20 cellular contexts compared by ENCODE assay signal in the genomic region with DNA sequence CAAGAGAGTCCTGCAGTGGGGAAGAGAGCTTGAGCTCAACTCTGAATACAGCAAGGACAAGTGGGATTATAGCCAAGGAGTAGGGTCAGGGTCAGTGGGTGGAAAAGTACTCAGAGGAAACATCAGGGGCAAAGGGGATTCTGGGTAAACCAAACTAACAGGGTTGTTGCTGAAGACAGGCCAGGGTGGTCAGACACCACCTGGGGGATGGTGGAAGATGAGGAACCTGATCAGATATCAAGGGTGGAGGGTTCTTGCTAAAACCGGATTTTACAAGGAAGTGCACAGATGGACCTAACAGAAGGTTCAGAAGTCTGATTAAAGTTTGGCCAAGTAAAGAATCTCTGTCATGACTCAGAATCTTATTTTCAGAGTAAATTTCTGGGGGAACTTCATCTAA.
"Had no signal": no experiment of that assay in that cellular context is flagged by ENCODE, and none has a peak within 500 bp of the region (broad histone marks: within the 10 kb centered on the region; RNA-seq: fewer than 3 reads in every experiment).

No MANE protein-coding gene starts in this region.

- H3K4me2 ChIP-seq: hepatocyte had no signal

- ATAC-seq: activated naive CD4-positive, alpha-beta T cell treated with anti-CD3 and anti-CD28 coated beads, Interleukin-2, amount 50 U/mL, for 72 hours; left cardiac atrium had no signal

- H3K36me3 Mint-ChIP-seq: activated naive CD4-positive, alpha-beta T cell treated with anti-CD3 and anti-CD28 coated beads, Interleukin-2, amount 50 U/mL, for 72 hours had no signal

- H3K4me3 ChIP-seq: adrenal gland, esophagus squamous epithelium, hepatocyte, lung, thyroid gland had no signal

- H3K9me3 ChIP-seq: adrenal gland, esophagus squamous epithelium, thyroid gland had no signal

- H3K9me3 Mint-ChIP-seq: activated naive CD4-positive, alpha-beta T cell treated with anti-CD3 and anti-CD28 coated beads, Interleukin-2, amount 50 U/mL, for 72 hours; activated T-helper 1 cell treated with anti-CD3 and anti-CD28 coated beads, Interleukin-12 subunit alpha, Interleukin-12 subunit beta, Interleukin-2, Interleukin-4 antibody, amounts not matched to agents 30 ng/mL and 10 ng/mL and 1 ng/mL, durations not matched to agents 14 hours and 24 hours and 36 hours; dendritic cell treated with granulocyte-macrophage colony-stimulating factor and Interleukin-4, amounts not matched to agents 40 ng/mL and 50 ng/mL, for 4 days; mesothelial cell of epicardium; nephron had no signal

- H3K36me3 ChIP-seq: adrenal gland, thyroid gland had no signal

- H3K4me1 ChIP-seq: esophagus squamous epithelium, thyroid gland had no signal

- H3K27me3 Mint-ChIP-seq: dendritic cell treated with granulocyte-macrophage colony-stimulating factor and Interleukin-4, amounts not matched to agents 40 ng/mL and 50 ng/mL, for 4 days had no signal

- H3K4me3 Mint-ChIP-seq: activated T-helper 1 cell treated with anti-CD3 and anti-CD28 coated beads, Interleukin-12 subunit alpha, Interleukin-12 subunit beta, Interleukin-2, Interleukin-4 antibody, amounts not matched to agents 30 ng/mL and 10 ng/mL and 1 ng/mL, durations not matched to agents 14 hours and 24 hours and 36 hours; dendritic cell treated with granulocyte-macrophage colony-stimulating factor and Interleukin-4, amounts not matched to agents 40 ng/mL and 50 ng/mL, for 4 days; mesothelial cell of epicardium; nephron had no signal

- H3K27me3 ChIP-seq: adrenal gland, esophagus squamous epithelium, hepatocyte, thyroid gland had no signal

- H2AFZ ChIP-seq: hepatocyte had no signal

- DNase-seq: activated CD4-positive, alpha-beta T cell treated with anti-CD3 and anti-CD28 coated beads, Interleukin-2, amount 50 U/mL, for 1 hour; activated CD8-positive, alpha-beta memory T cell treated with anti-CD3 and anti-CD28 coated beads for 24 hours; activated gamma-delta T cell treated with Interleukin-2 at 50 U/mL for 16 hours; effector CD8-positive, alpha-beta T cell; esophagus squamous epithelium; left cardiac atrium; retina; stimulated activated CD4-positive, alpha-beta T cell treated with anti-CD3 and anti-CD28 coated beads, Interleukin-1b, Interleukin-23, amount 100 ng/mL, for 48 hours; stimulated activated CD8-positive, alpha-beta memory T cell treated with anti-CD3 and anti-CD28 coated beads, Interleukin-4, amount 100 ng/mL, for 48 hours; stimulated activated naive CD4-positive, alpha-beta T cell; T-helper 9 cell; thyroid gland had no signal

- H3K27ac Mint-ChIP-seq: activated naive CD4-positive, alpha-beta T cell treated with anti-CD3 and anti-CD28 coated beads, Interleukin-2, amount 50 U/mL, for 72 hours; activated T-helper 1 cell treated with anti-CD3 and anti-CD28 coated beads, Interleukin-12 subunit alpha, Interleukin-12 subunit beta, Interleukin-2, Interleukin-4 antibody, amounts not matched to agents 30 ng/mL and 10 ng/mL and 1 ng/mL, durations not matched to agents 14 hours and 24 hours and 36 hours; nephron had no signal

- H3K27ac ChIP-seq: adrenal gland, esophagus squamous epithelium, hepatocyte, thyroid gland had no signal

- H3K79me2 ChIP-seq: hepatocyte had no signal
